In the genomic region with DNA sequence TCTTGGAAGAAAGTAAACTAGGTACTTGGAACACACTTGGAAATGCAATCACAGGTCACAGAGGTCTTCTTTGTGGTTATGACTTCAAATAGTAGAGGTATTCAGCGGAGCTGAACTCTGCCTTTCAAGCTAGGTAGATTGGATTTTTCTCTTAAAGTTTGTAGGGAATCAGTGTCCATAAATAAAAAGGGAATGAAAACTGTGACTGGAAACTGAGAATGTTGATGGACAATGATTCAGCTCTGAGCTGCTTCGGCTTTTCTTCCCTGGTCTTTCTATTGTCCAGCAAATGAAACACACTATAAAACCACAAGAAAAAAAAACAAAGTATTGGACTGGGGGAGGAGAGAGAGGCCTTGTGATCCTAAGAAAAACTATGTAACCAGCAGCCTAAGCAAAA, we compare ENCODE assay signal across 1 cellular context.
TF ChIP-seq lines count a peak whose summit lies in the region.

No MANE protein-coding gene starts in this region.

TF ChIP-seq in HepG2, 621 proteins besides CTCF, POLR2A, EP300 and RAD21:
- TF ChIP-seq GATAD2A (CRISPR knock-in tag; IDR thresholded peaks at IDR 0.05): no peak
- no peak for TF ChIP-seq ZNF768 (CRISPR knock-in tag; IDR thresholded peaks at IDR 0.05)
- TF ChIP-seq ZMYM4 (CRISPR knock-in tag; IDR thresholded peaks at IDR 0.05): no peak
- no peak for TF ChIP-seq ZFP36L2 (CRISPR knock-in tag; IDR thresholded peaks at IDR 0.05)
- TF ChIP-seq HNRNPL (IDR thresholded peaks at IDR 0.05; ENCODE audit: low read depth, low read length): no peak
- no peak for TF ChIP-seq ESRRA (CRISPR knock-in tag; IDR thresholded peaks at IDR 0.05; ENCODE audit: low read depth)
- TF ChIP-seq CENPT (CRISPR knock-in tag; IDR thresholded peaks at IDR 0.05; ENCODE audit: low read depth): no peak
TF ChIP-seq in HepG2: peak in this region for 0.
